Comparison of ENCODE assay signal across 9 cellular contexts in the genomic region with DNA sequence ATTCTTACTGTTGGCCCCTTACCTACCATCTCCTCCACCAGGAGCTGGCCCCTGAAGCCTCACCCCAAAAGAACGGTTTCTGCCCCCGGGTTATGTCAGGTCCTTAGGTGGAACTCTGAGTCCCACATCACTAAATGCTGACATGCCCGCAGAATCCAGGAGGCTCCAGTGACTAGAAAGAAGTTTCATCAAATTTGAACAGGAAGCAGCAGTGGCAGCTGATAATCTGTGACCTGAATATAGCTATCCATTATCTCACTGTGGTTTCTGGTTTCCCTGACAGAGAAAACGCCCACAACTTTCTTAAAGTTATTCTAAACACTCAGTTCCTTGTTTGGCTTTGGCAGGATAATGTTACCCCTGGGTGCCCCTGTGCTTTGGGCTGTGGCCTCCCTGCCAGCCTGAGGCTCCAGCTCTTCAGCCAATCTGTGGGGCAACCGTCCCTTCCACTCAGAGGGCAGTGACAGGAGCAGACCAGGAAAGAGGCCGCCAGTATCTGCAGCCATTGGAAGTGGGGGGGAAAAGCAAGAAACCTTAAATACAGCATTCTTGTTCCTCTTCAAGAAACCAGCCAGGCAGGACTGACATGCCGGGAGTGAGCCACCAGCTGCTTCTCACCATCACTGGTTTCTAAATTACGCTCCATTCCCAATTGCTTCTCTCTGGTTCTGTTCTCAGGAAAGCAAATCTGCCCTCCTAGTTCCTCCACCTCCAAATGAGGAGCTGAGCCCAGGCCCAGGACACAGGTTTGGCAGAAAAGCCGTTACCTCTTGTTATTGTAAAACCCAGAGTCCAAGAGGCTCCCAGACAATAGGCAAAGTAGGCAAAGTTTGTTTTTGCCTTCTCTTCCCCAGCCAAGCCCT. TPM values are rescaled to one million over a fixed set of nuclear protein-coding genes. Genes with fewer than 3 reads are reported as not detected.
A peak's percentile ranks its signal among the peaks of the same experiment; 100 is the strongest.
DNase-seq lines count a peak whose midpoint lies in the region; ATAC-seq and TF ChIP-seq lines count a peak whose summit lies in the region.
"Had no signal": no experiment of that assay in that cellular context is flagged by ENCODE, and none has a peak within 500 bp of the region (broad histone marks: within the 10 kb centered on the region; RNA-seq: fewer than 3 reads in every experiment).

No MANE protein-coding gene starts in this region.

- H3K4me1 ChIP-seq in right atrium auricular region, result peaks cover 0 to 13% of the 10 kb centered on the region in 2 donors

- H3K36me3 ChIP-seq in MG63 (no peaks in the 10 kb centered on the region), right atrium auricular region (no peaks in the 10 kb centered on the region)
- H3K36me3 ChIP-seq: SJSA1 had no signal

- H3K9me3 ChIP-seq in MG63, result no peaks in the 10 kb centered on the region
- no peaks in the 10 kb centered on the region for H3K9me3 ChIP-seq in right atrium auricular region
- H3K9me3 ChIP-seq: SJSA1 had no signal

- H3K27ac ChIP-seq in right atrium auricular region, result peak overlapping the region; percentile 52 to 62
- H3K27ac ChIP-seq: SJSA1 had no signal

- H3K27me3 ChIP-seq in MG63 (no peaks in the 10 kb centered on the region), right atrium auricular region (no peaks in the 10 kb centered on the region)
- H3K27me3 ChIP-seq: SJSA1 had no signal

- peak overlapping the region; percentile 89 for H3K27ac Mint-ChIP-seq in activated T-cell treated with anti-CD3 and anti-CD28 coated beads, Interleukin-2, amount 50 U/mL, for 24 hours

- H3K4me1 Mint-ChIP-seq in activated T-cell treated with anti-CD3 and anti-CD28 coated beads, Interleukin-2, amount 50 U/mL, for 24 hours (ENCODE audit: low read depth), result peaks cover 50% of the 10 kb centered on the region

- H3K27me3 Mint-ChIP-seq in activated T-cell treated with anti-CD3 and anti-CD28 coated beads, Interleukin-2, amount 50 U/mL, for 24 hours, result no peaks in the 10 kb centered on the region

- no peak for TF ChIP-seq CTCF in right atrium auricular region (IDR thresholded peaks at IDR 0.05)

- peak; percentile 95 for DNase-seq in GF-D8 (lab: John Stamatoyannopoulos, UW)
- peak; percentile 58 for DNase-seq in MG63
- peak; percentile 50 for DNase-seq in activated T-cell treated with anti-CD3 and anti-CD28 coated beads, Interleukin-2, amount 50 U/mL, for 24 hours
- DNase-seq in right atrium auricular region (ENCODE audit: low spot score), result no peak
- peak; percentile 42 for DNase-seq in stimulated activated CD8-positive, alpha-beta memory T cell treated with anti-CD3 and anti-CD28 coated beads, Interleukin-4, amount 100 ng/mL, for 48 hours
- no peak for DNase-seq in cortex of kidney (lab: John Stamatoyannopoulos, UW)
- DNase-seq in NCI-H146 (lab: John Stamatoyannopoulos, UW), result no peak

- H3K36me3 Mint-ChIP-seq in activated T-cell treated with anti-CD3 and anti-CD28 coated beads, Interleukin-2, amount 50 U/mL, for 24 hours (ENCODE audit: low read depth), result no peaks in the 10 kb centered on the region

- H3K4me3 ChIP-seq in MG63, result no peak overlapping the region
- no peak overlapping the region for H3K4me3 ChIP-seq in right atrium auricular region
- H3K4me3 ChIP-seq: SJSA1 had no signal

- peak; percentile 46 for ATAC-seq in GM21619 (IDR thresholded peaks at IDR 0.05; ENCODE audit: unreplicated experiment)

- no peaks in the 10 kb centered on the region for H3K9me3 Mint-ChIP-seq in activated T-cell treated with anti-CD3 and anti-CD28 coated beads, Interleukin-2, amount 50 U/mL, for 24 hours

- H3K4me3 Mint-ChIP-seq in activated T-cell treated with anti-CD3 and anti-CD28 coated beads, Interleukin-2, amount 50 U/mL, for 24 hours, result peak overlapping the region; percentile 46

RNA-seq across cellular contexts. Expression of gene VCL, which starts 41.2 kb away (rescaled TPM):
- 109 and 112 TPM in 2 replicates for total RNA-seq in MG63 (2014; rRNA removed; shearing (Covaris generic); ENCODE audit: low replicate concordance)
- total RNA-seq in right atrium auricular region, result 100 to 1,000 TPM; 173 to 216 TPM

RNA-seq across cellular contexts. Expression of gene PLAU, which starts 45.8 kb away (rescaled TPM):
- 169 and 219 TPM in 2 replicates for total RNA-seq in MG63 (2014; rRNA removed; shearing (Covaris generic); ENCODE audit: low replicate concordance)
- 1 to 10 TPM; 3.9 to 4.6 TPM for total RNA-seq in right atrium auricular region

Comparison
In these comparisons a context has a peak if more than half of its experiments do, and no peak if none do; other contexts are left out.
1. DNase-seq: peak in GF-D8 (single experiment), MG63 (single experiment), activated T-cell treated with anti-CD3 and anti-CD28 coated beads, Interleukin-2, amount 50 U/mL, for 24 hours (single experiment) and stimulated activated CD8-positive, alpha-beta memory T cell treated with anti-CD3 and anti-CD28 coated beads, Interleukin-4, amount 100 ng/mL, for 48 hours (single experiment); none in right atrium auricular region (single experiment), cortex of kidney (single experiment) and NCI-H146 (single experiment).
2. RNA of gene PLAU, which starts 45.8 kb away (total RNA-seq): 169 to 219 TPM in MG63; 3.9 to 4.6 TPM in right atrium auricular region; every median in the first group is over 10 times any median in the second.